In the genomic region with DNA sequence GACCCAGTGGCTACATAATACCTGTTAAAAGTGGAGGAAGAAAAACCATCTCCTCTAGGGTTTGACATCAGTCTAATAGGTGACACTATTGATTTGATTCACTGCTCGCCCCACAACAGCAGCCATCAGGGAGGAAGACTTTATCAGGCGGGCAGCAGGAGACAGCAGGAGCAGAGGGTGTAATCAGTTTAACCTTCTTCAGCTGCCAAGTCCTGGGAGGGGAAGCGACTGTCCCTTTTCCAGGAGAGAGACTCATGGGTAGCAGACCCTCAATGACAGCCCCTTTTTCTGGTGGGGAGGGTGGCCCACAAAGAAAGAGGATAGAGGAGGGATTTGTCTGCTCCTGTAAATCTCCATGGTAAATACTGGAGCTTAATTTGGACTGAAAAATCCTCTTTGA, we compare ENCODE assay signal across 27 cellular contexts.
DNase-seq lines count a peak whose midpoint lies in the region; ATAC-seq, FAIRE-seq and TF ChIP-seq lines count a peak whose summit lies in the region.
"Had no signal": no experiment of that assay in that cellular context is flagged by ENCODE, and none has a peak within 500 bp of the region (broad histone marks: within the 10 kb centered on the region; RNA-seq: fewer than 3 reads in every experiment).

No MANE protein-coding gene starts in this region.

- peaks cover 2 to 4% (median 2%) of the 10 kb centered on the region in 3 donors for H3K27me3 Mint-ChIP-seq in CD14-positive monocyte (ENCODE audit: low read depth in 3 of 3)

- H3K9me3 Mint-ChIP-seq in CD14-positive monocyte = peaks cover 9 to 33% (median 28%) of the 10 kb centered on the region in 7 donors

- intact Hi-C loops in left colon (cut with DNase I, micrococcal nuclease) = no loop called here
- intact Hi-C loops in CD14-positive monocyte (cut with micrococcal nuclease) = no loop called here

- peak overlapping the region; percentile 17; the same call in 1 of the 2 replicates for H3K4me3 ChIP-seq in WERI-Rb-1 (ENCODE audit: low read depth, low read length)
- H3K4me3 ChIP-seq: BLaER1, GM12878 had no signal

- H3K27ac Mint-ChIP-seq in CD14-positive monocyte = no peak overlapping the region
- H3K27ac Mint-ChIP-seq: CD4-positive, alpha-beta T cell; CD8-positive, alpha-beta T cell had no signal

- H3K36me3 ChIP-seq in WERI-Rb-1 = no peaks in the 10 kb centered on the region
- H3K36me3 ChIP-seq: BE2C, BLaER1 had no signal

- no peak overlapping the region for H3K4me3 Mint-ChIP-seq in CD14-positive monocyte
- H3K4me3 Mint-ChIP-seq: CD4-positive, alpha-beta T cell; CD8-positive, alpha-beta T cell had no signal

- no peak for DNase-seq in D721Med (ENCODE audit: insufficient read length, low spot score)
- DNase-seq in NCI-H82 (lab: John Stamatoyannopoulos, UW) = peak; percentile 87
- peak; percentile 84 for DNase-seq in WERI-Rb-1
- peak; percentile 18 for DNase-seq in retina
- DNase-seq in left colon = no peak
- no peak for DNase-seq in CD14-positive monocyte (ENCODE audit: low spot score)
- DNase-seq: 8988T; ACHN; BE2C; C1 segment of cervical spinal cord; Caco-2; Calu3; CD4-positive, alpha-beta T cell; CD8-positive, alpha-beta T cell; DMS 273 treated with DMSO at 0.1 percent for 48 hours; DMS153; DMS53; DMS79; DND-41; EL; GDM1 had no signal

- H3K27ac ChIP-seq in WERI-Rb-1 = peak overlapping the region; percentile 82
- H3K27ac ChIP-seq: BLaER1 had no signal

- TF ChIP-seq CTCF in D721Med (IDR thresholded peaks at IDR 0.05; ENCODE audit: insufficient read depth, missing control alignments) (no peak), WERI-Rb-1 (IDR thresholded peaks at IDR 0.05; ENCODE audit: low read depth, low read length) (no peak), CD14-positive monocyte (IDR thresholded peaks at IDR 0.05) (no peak)

- H3K27me3 ChIP-seq in WERI-Rb-1 (ENCODE audit: insufficient read depth, low read depth, severe bottlenecking) = no peaks in the 10 kb centered on the region
- H3K27me3 ChIP-seq: BE2C, BLaER1 had no signal

- H3K9me3 ChIP-seq in WERI-Rb-1 (ENCODE audit: severe bottlenecking) = peaks cover 5% of the 10 kb centered on the region
- H3K9me3 ChIP-seq: BE2C, Caco-2 had no signal

- no peaks in the 10 kb centered on the region for H3K36me3 Mint-ChIP-seq in CD14-positive monocyte
- H3K36me3 Mint-ChIP-seq: CD8-positive, alpha-beta T cell had no signal

- ATAC-seq in left colon = no peak
- ATAC-seq in HG03469 (IDR thresholded peaks at IDR 0.05; ENCODE audit: unreplicated experiment) = no peak
- ATAC-seq: CD8-positive, alpha-beta T cell; GM12878 had no signal

- peak; percentile 25 for FAIRE-seq in D721Med (lab: Jason Lieb, UNC)
- FAIRE-seq: A204.1, GM12878, GM12892, GM18507 had no signal

- H3K4me1 Mint-ChIP-seq in CD14-positive monocyte = peaks cover 8% of the 10 kb centered on the region

Comparison
In these comparisons a context has a peak if more than half of its experiments do, and no peak if none do; other contexts are left out.
1. DNase-seq: peak in NCI-H82 (single experiment), WERI-Rb-1 (single experiment) and retina (single experiment); none in D721Med (single experiment), left colon (0 of 2) and CD14-positive monocyte (single experiment).